Comparison of ENCODE assay signal across 8 cellular contexts in genomic region chr6:42279144-42279781, GRCh38.
DNase-seq lines count a peak whose midpoint lies in the region; ATAC-seq and TF ChIP-seq lines count a peak whose summit lies in the region.

No MANE protein-coding gene starts in this region.

- H3K36me3 ChIP-seq in testis (ENCODE audit: low read depth, missing control alignments) = no peaks in the 10 kb centered on the region

- H3K27ac Mint-ChIP-seq in activated CD4-positive, alpha-beta T cell treated with anti-CD3 and anti-CD28 coated beads for 36 hours = peak overlapping the region; percentile 35
- H3K27ac Mint-ChIP-seq in activated T-helper 17 cell treated with anti-CD3 and anti-CD28 coated beads, Interleukin-2, amount 50 U/mL, for 72 hours = peak overlapping the region; percentile 81

- peak; percentile 38 for ATAC-seq in activated CD4-positive, alpha-beta T cell treated with anti-CD3 and anti-CD28 coated beads for 36 hours
- ATAC-seq in activated T-helper 17 cell treated with anti-CD3 and anti-CD28 coated beads, Interleukin-2, amount 50 U/mL, for 72 hours (replicated peaks) = peak; percentile 66
- ATAC-seq in GM18519 (IDR thresholded peaks at IDR 0.05; ENCODE audit: low FRiP score, unreplicated experiment) (no peak), HG03520 (IDR thresholded peaks at IDR 0.05; ENCODE audit: unreplicated experiment) (no peak)

- no peak overlapping the region for H3K4me3 ChIP-seq in testis

- no peak for TF ChIP-seq CTCF in testis (IDR thresholded peaks at IDR 0.05)

- intact Hi-C loops in activated CD4-positive, alpha-beta T cell treated with anti-CD3 and anti-CD28 coated beads for 36 hours (cut with DNase I, micrococcal nuclease) = no loop called here
- intact Hi-C loops in testis (cut with DNase I; ENCODE audit: low total_unique reads) = no loop called here

- POLR2A ChIA-PET in activated CD4-positive, alpha-beta T cell treated with anti-CD3 and anti-CD28 coated beads for 36 hours (lab: Charles Lee) = interaction anchor here (0.6 kb wide), 1 partner anchor 201 kb away, joined by 3 read pairs; no protein-coding TSS in a partner anchor

- no peak overlapping the region for H3K4me3 Mint-ChIP-seq in activated CD4-positive, alpha-beta T cell treated with anti-CD3 and anti-CD28 coated beads for 36 hours
- H3K4me3 Mint-ChIP-seq in activated T-helper 17 cell treated with anti-CD3 and anti-CD28 coated beads, Interleukin-2, amount 50 U/mL, for 72 hours = peak overlapping the region; percentile 53

- H3K4me1 Mint-ChIP-seq in activated CD4-positive, alpha-beta T cell treated with anti-CD3 and anti-CD28 coated beads for 36 hours = peaks cover 45% of the 10 kb centered on the region
- H3K4me1 Mint-ChIP-seq in activated T-helper 17 cell treated with anti-CD3 and anti-CD28 coated beads, Interleukin-2, amount 50 U/mL, for 72 hours = peaks cover 33% of the 10 kb centered on the region

- H3K9me3 Mint-ChIP-seq in activated CD4-positive, alpha-beta T cell treated with anti-CD3 and anti-CD28 coated beads for 36 hours (ENCODE audit: low read depth) = peaks cover 5% of the 10 kb centered on the region
- H3K9me3 Mint-ChIP-seq in activated T-helper 17 cell treated with anti-CD3 and anti-CD28 coated beads, Interleukin-2, amount 50 U/mL, for 72 hours = no peaks in the 10 kb centered on the region

- H3K9me3 ChIP-seq in testis = no peaks in the 10 kb centered on the region

- in situ Hi-C loops in KBM-7 (cut with MboI; ENCODE audit: low pct_unique_long_range_greater_than_20kb, low sequenced_read_pairs) = no loop called here

- whole genome bisulfite sequencing in testis, 2 donors = 47 to 55% methylated on average over 3 to 9 of the region's 9 CpGs

- H3K27me3 ChIP-seq in testis = no peaks in the 10 kb centered on the region

- peak; percentile 36 for DNase-seq in activated CD4-positive, alpha-beta T cell treated with anti-CD3 and anti-CD28 coated beads for 36 hours
- DNase-seq in activated CD4-positive, alpha-beta T cell treated with anti-CD3 and anti-CD28 coated beads, Interleukin-2, amount 50 U/mL, for 1 hour = no peak
- peak; percentile 56 for DNase-seq in iris pigment epithelial cell (ENCODE audit: low read depth)
- peak; percentile 56 for DNase-seq in testis
- DNase-seq in KBM-7 = no peak

- CTCF ChIA-PET in activated CD4-positive, alpha-beta T cell treated with anti-CD3 and anti-CD28 coated beads for 36 hours (lab: Charles Lee) = interaction anchor here (0.7 to 2.1 kb wide), 3 partner anchors 17 to 268 kb away, joined by 3 to 6 read pairs (median 3); no protein-coding TSS in a partner anchor

- H3K36me3 Mint-ChIP-seq in activated CD4-positive, alpha-beta T cell treated with anti-CD3 and anti-CD28 coated beads for 36 hours (ENCODE audit: low read depth) = peaks cover 2% of the 10 kb centered on the region
- no peaks in the 10 kb centered on the region for H3K36me3 Mint-ChIP-seq in activated T-helper 17 cell treated with anti-CD3 and anti-CD28 coated beads, Interleukin-2, amount 50 U/mL, for 72 hours (ENCODE audit: low read depth)

- H3K4me1 ChIP-seq in testis = peaks cover 30% of the 10 kb centered on the region

- no peaks in the 10 kb centered on the region for H3K27me3 Mint-ChIP-seq in activated CD4-positive, alpha-beta T cell treated with anti-CD3 and anti-CD28 coated beads for 36 hours
- no peaks in the 10 kb centered on the region for H3K27me3 Mint-ChIP-seq in activated T-helper 17 cell treated with anti-CD3 and anti-CD28 coated beads, Interleukin-2, amount 50 U/mL, for 72 hours

- no peak for TF ChIP-seq POLR2A in testis (IDR thresholded peaks at IDR 0.05)

- H3K27ac ChIP-seq in testis = peak overlapping the region in 1 of 2 donors; percentile 53

Comparison
In these comparisons a context has a peak if more than half of its experiments do, and no peak if none do; other contexts are left out.
1. DNase-seq: peak in activated CD4-positive, alpha-beta T cell treated with anti-CD3 and anti-CD28 coated beads for 36 hours (single experiment), iris pigment epithelial cell (single experiment) and testis (single experiment); none in activated CD4-positive, alpha-beta T cell treated with anti-CD3 and anti-CD28 coated beads, Interleukin-2, amount 50 U/mL, for 1 hour (single experiment) and KBM-7 (single experiment).
2. ATAC-seq: peak in activated CD4-positive, alpha-beta T cell treated with anti-CD3 and anti-CD28 coated beads for 36 hours (single experiment) and activated T-helper 17 cell treated with anti-CD3 and anti-CD28 coated beads, Interleukin-2, amount 50 U/mL, for 72 hours (single experiment); none in GM18519 (single experiment) and HG03520 (single experiment).